ENCODE assay signal across 18 cellular contexts in genomic region chr1:15422871-15423270, GRCh38. TPM values are rescaled to one million over a fixed set of nuclear protein-coding genes. Genes with fewer than 3 reads are reported as not detected.
A peak's percentile ranks its signal among the peaks of the same experiment; 100 is the strongest.
DNase-seq lines count a peak whose midpoint lies in the region; ATAC-seq, FAIRE-seq and TF ChIP-seq lines count a peak whose summit lies in the region.
"Had no signal": no experiment of that assay in that cellular context is flagged by ENCODE, and none has a peak within 500 bp of the region (broad histone marks: within the 10 kb centered on the region; RNA-seq: fewer than 3 reads in every experiment).

No MANE protein-coding gene starts in this region.

- H3K4me1 ChIP-seq in A549 (peaks cover 72% of the 10 kb centered on the region), body of pancreas (peaks cover 84% of the 10 kb centered on the region), mucosa of rectum (ENCODE audit: control insufficient read depth in 2 of 2, insufficient read depth in 2 of 2, low read length in 2 of 2) (peaks cover 60 to 74% of the 10 kb centered on the region in 2 donors), pancreas (peaks cover 10 to 67% (median 47%) of the 10 kb centered on the region in 3 donors), suprapubic skin (peaks cover 47% of the 10 kb centered on the region)

- WGBS in A549 (ENCODE audit: missing lambda C conversion rate), result 87% methylated on average over 6 of the region's 8 CpGs
- WGBS in body of pancreas, 2 donors, result 72% methylated on average over 6 of the region's 8 CpGs; no CpG with 5 or more reads in 1 of the 2 donors
- WGBS in pancreas, 2 donors, result 57 to 72% methylated on average over 6 to 8 of the region's 8 CpGs
- whole genome bisulfite sequencing in suprapubic skin, result 90% methylated on average over 3 of the region's 8 CpGs

- intact Hi-C loops in body of pancreas (cut with DNase I) (no loop called here), pancreas (cut with DNase I) (no loop called here)

- TF ChIP-seq EP300 in A549 (IDR thresholded peaks at IDR 0.05) (no peak), suprapubic skin (IDR thresholded peaks at IDR 0.05) (no peak)

- H3K9me3 ChIP-seq in A549 (no peaks in the 10 kb centered on the region), body of pancreas (no peaks in the 10 kb centered on the region), mucosa of rectum (ENCODE audit: control insufficient read depth in 2 of 2, low read length in 2 of 2) (no peaks in the 10 kb centered on the region), pancreas (no peaks in the 10 kb centered on the region), suprapubic skin (no peaks in the 10 kb centered on the region)
- H3K9me3 ChIP-seq: Caco-2 had no signal

- no peak for TF ChIP-seq POLR2A in A549 (IDR thresholded peaks at IDR 0.05; ENCODE audit: low read length)
- TF ChIP-seq POLR2A in body of pancreas (IDR thresholded peaks at IDR 0.05), result no peak
- no peak for TF ChIP-seq POLR2A in suprapubic skin (IDR thresholded peaks at IDR 0.05)

- H3K4me3 ChIP-seq in A549 (no peak overlapping the region), body of pancreas (no peak overlapping the region), mucosa of rectum (ENCODE audit: low read length in 2 of 2) (no peak overlapping the region), pancreas (no peak overlapping the region), suprapubic skin (no peak overlapping the region)
- H3K4me3 ChIP-seq: PC-9 had no signal

- TF ChIP-seq RAD21 in A549 (conservative IDR thresholded peaks at IDR 0.05 in 1 of 2, IDR thresholded peaks at IDR 0.05 in 1 of 2), result no peak

- CTCF ChIA-PET in A549 (lab: Yijun Ruan, JAX), result interaction anchor here (1.0 to 5.5 kb wide), 5 partner anchors 9 to 139 kb away, joined by 3 to 32 read pairs (median 3); no protein-coding TSS in a partner anchor

- POLR2A ChIA-PET in A549 (lab: Yijun Ruan, JAX), result no interaction called here

- DNase-seq in A549 (ENCODE audit: low read depth in 1 of 2, low spot score in 1 of 2) (no peak), body of pancreas (peak in 3 of 4 donors; percentile 21 to 59 (median 40)), pancreas (peak in 4 of 6 donors; percentile 31 to 64 (median 51)), RCC 7860 (ENCODE audit: low spot score) (no peak), suprapubic skin (ENCODE audit: low spot score in 2 of 2) (no peak), midbrain (lab: John Stamatoyannopoulos, UW) (no peak)
- DNase-seq: 8988T, Caco-2, MM.1S, NCI-H1105 treated with DMSO at 0.1 percent for 48 hours, NCI-H187, NCI-H2171, NCI-H774, PC-9 had no signal

- peak overlapping the region; percentile 97 to 98 for H3K27ac ChIP-seq in A549
- peak overlapping the region; percentile 56 to 93 (median 91) for H3K27ac ChIP-seq in body of pancreas
- H3K27ac ChIP-seq in mucosa of rectum (ENCODE audit: low read depth in 2 of 2, low read length in 2 of 2), result peak overlapping the region; percentile 96
- H3K27ac ChIP-seq in pancreas, result peak overlapping the region in 3 of 4 donors; percentile 74 to 81 (median 80)
- no peak overlapping the region for H3K27ac ChIP-seq in suprapubic skin

- H3K36me3 ChIP-seq in body of pancreas (replicated peaks in 1 of 2; ENCODE audit: insufficient read depth in 1 of 2, low read depth in 2 of 2), result no peaks in the 10 kb centered on the region
- H3K36me3 ChIP-seq in mucosa of rectum (ENCODE audit: control insufficient read depth in 2 of 2, insufficient read depth in 2 of 2, low read length in 2 of 2), result peaks cover 20% of the 10 kb centered on the region in 2 donors
- H3K36me3 ChIP-seq in pancreas, result peaks cover 0 to 8% (median 0%) of the 10 kb centered on the region in 3 donors
- H3K36me3 ChIP-seq in suprapubic skin, result peaks cover 22% of the 10 kb centered on the region

- H3K4me2 ChIP-seq in A549, result peak overlapping the region; percentile 53; the same call in 1 of the 3 replicates

- ATAC-seq in A549 (no peak), body of pancreas (no peak), pancreas (no peak), HG03175 (IDR thresholded peaks at IDR 0.05; ENCODE audit: unreplicated experiment) (no peak)

- peak overlapping the region in 1 of 2 donors; percentile 84 for H3K9ac ChIP-seq in mucosa of rectum (ENCODE audit: low read depth in 1 of 2, low read length in 2 of 2)

- TF ChIP-seq CTCF in A549 (IDR thresholded peaks at IDR 0.05) (no peak), body of pancreas (IDR thresholded peaks at IDR 0.05) (no peak), pancreas (IDR thresholded peaks at IDR 0.05) (no peak), suprapubic skin (IDR thresholded peaks at IDR 0.05) (no peak)

- no peaks in the 10 kb centered on the region for H3K27me3 ChIP-seq in body of pancreas
- no peaks in the 10 kb centered on the region for H3K27me3 ChIP-seq in mucosa of rectum (ENCODE audit: control insufficient read depth in 2 of 2, insufficient read depth in 2 of 2, low read length in 2 of 2)
- no peaks in the 10 kb centered on the region for H3K27me3 ChIP-seq in pancreas
- no peaks in the 10 kb centered on the region for H3K27me3 ChIP-seq in suprapubic skin

- FAIRE-seq in A549 (lab: Jason Lieb, UNC) (no peak), pancreas (lab: Jason Lieb, UNC) (no peak), RCC 7860 (lab: Jason Lieb, UNC) (no peak)

TF ChIP-seq in A549, 52 proteins besides CTCF, POLR2A, EP300 and RAD21 (continues in another document):
- no peak for TF ChIP-seq JUN (IDR thresholded peaks at IDR 0.05)
- TF ChIP-seq, protein P1, sequence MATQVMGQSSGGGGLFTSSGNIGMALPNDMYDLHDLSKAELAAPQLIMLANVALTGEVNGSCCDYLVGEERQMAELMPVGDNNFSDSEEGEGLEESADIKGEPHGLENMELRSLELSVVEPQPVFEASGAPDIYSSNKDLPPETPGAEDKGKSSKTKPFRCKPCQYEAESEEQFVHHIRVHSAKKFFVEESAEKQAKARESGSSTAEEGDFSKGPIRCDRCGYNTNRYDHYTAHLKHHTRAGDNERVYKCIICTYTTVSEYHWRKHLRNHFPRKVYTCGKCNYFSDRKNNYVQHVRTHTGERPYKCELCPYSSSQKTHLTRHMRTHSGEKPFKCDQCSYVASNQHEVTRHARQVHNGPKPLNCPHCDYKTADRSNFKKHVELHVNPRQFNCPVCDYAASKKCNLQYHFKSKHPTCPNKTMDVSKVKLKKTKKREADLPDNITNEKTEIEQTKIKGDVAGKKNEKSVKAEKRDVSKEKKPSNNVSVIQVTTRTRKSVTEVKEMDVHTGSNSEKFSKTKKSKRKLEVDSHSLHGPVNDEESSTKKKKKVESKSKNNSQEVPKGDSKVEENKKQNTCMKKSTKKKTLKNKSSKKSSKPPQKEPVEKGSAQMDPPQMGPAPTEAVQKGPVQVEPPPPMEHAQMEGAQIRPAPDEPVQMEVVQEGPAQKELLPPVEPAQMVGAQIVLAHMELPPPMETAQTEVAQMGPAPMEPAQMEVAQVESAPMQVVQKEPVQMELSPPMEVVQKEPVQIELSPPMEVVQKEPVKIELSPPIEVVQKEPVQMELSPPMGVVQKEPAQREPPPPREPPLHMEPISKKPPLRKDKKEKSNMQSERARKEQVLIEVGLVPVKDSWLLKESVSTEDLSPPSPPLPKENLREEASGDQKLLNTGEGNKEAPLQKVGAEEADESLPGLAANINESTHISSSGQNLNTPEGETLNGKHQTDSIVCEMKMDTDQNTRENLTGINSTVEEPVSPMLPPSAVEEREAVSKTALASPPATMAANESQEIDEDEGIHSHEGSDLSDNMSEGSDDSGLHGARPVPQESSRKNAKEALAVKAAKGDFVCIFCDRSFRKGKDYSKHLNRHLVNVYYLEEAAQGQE (IDR thresholded peaks at IDR 0.05), result no peak
- no peak for TF ChIP-seq HDAC2 (IDR thresholded peaks at IDR 0.05)
- no peak for TF ChIP-seq JUNB (IDR thresholded peaks at IDR 0.05)

RNA-seq across cellular contexts. Expression of gene EFHD2, which starts 13.2 kb away (rescaled TPM):
- polyA plus RNA-seq in A549 (2011; rRNA removed), result 26.5 and 33.1 TPM in 2 replicates
- polyA plus RNA-seq in A549 (2012; cell fraction: cytosol; rRNA removed), result 138 and 184 TPM in 2 replicates
- 145 and 165 TPM in 2 replicates for polyA plus RNA-seq in A549 (2012; cell fraction: nucleus; rRNA removed)
- 96.2 to 127 TPM (median 108 TPM) in 3 replicates for polyA plus RNA-seq in A549 (2017; fragmentation: RNase III; extraction: RNeasy Plus Mini Kit Qiagen cat#74134 plus additional on column Dnase treatment)
- polyA minus RNA-seq in A549 (2011; rRNA and poly(A)+ RNA removed), result 10.8 and 19.0 TPM in 2 replicates
- total RNA-seq in body of pancreas, result 10 to 100 TPM; 56.7 to 78.6 TPM
- 10 to 100 TPM; 35.9 to 43.6 (median 38.8) TPM for total RNA-seq in pancreas
- 10 to 100 TPM; 30.5 to 47.4 TPM for polyA plus RNA-seq in pancreas
- 10 to 100 TPM; 43.5 to 54.4 (median 49.9) TPM for total RNA-seq in suprapubic skin

RNA-seq across cellular contexts. Expression of gene CTRC, which starts 15.4 kb away (rescaled TPM):
- polyA plus RNA-seq in A549 (2011; rRNA removed) (0.14 and 0.52 TPM in 2 replicates), A549 (2017; fragmentation: RNase III; extraction: RNeasy Plus Mini Kit Qiagen cat#74134 plus additional on column Dnase treatment) (0.14 to 0.25 TPM (median 0.18 TPM) in 3 replicates), pancreas (1,000 to 10,000 TPM; 3,972 to 5,613 TPM)
- 0.03 TPM in 2 replicates for polyA plus RNA-seq in A549 (2012; cell fraction: cytosol; rRNA removed)
- polyA plus RNA-seq in A549 (2012; cell fraction: nucleus; rRNA removed), result 1.5 and 2.2 TPM in 2 replicates
- polyA minus RNA-seq in A549 (2011; rRNA and poly(A)+ RNA removed), result 0.04 TPM in 1 of 2 replicates, not detected in the other
- total RNA-seq in body of pancreas (over 10,000 TPM in 1 of 2 donors, 1,000 to 10,000 TPM in 1; 6,275 to 13,040 TPM), pancreas (over 10,000 TPM in 1 of 6 donors, 1,000 to 10,000 TPM in 5; 7,866 to 13,867 (median 8,408) TPM), suprapubic skin (1 to 10 TPM in 2 of 4 donors, not detected in 2; 1.5 to 2.3 TPM)
- total RNA-seq: Caco-2, NCI-H460, PC-9 had no signal

RNA-seq across cellular contexts. Expression of gene CELA2A, which starts 33.7 kb away (rescaled TPM):
- not detected in 2 replicates for polyA plus RNA-seq in A549 (2011; rRNA removed)
- not detected in 2 replicates for polyA plus RNA-seq in A549 (2012; cell fraction: cytosol; rRNA removed)
- polyA plus RNA-seq in A549 (2012; cell fraction: nucleus; rRNA removed), result not detected in 2 replicates
- polyA plus RNA-seq in A549 (2017; fragmentation: RNase III; extraction: RNeasy Plus Mini Kit Qiagen cat#74134 plus additional on column Dnase treatment), result not detected in 3 replicates
- polyA minus RNA-seq in A549 (2011; rRNA and poly(A)+ RNA removed), result not detected in 2 replicates
- over 10,000 TPM in 1 of 2 donors, 1,000 to 10,000 TPM in 1; 4,384 to 21,046 TPM for total RNA-seq in body of pancreas
- over 10,000 TPM in 2 of 6 donors, 1,000 to 10,000 TPM in 3, 100 to 1,000 TPM in 1; 360 to 20,184 (median 5,030) TPM for total RNA-seq in pancreas
- polyA plus RNA-seq in pancreas, result 1,000 to 10,000 TPM; 2,295 to 3,502 TPM
- total RNA-seq in suprapubic skin, result not detected
- total RNA-seq: Caco-2, H4, NCI-H460, PC-9 had no signal

RNA-seq across cellular contexts. Expression of gene CELA2B, which starts 53.0 kb away (rescaled TPM):
- polyA plus RNA-seq in A549 (2011; rRNA removed) (not detected in 2 replicates), A549 (2017; fragmentation: RNase III; extraction: RNeasy Plus Mini Kit Qiagen cat#74134 plus additional on column Dnase treatment) (not detected in 3 replicates), pancreas (100 to 1,000 TPM; 186 to 203 TPM)
- not detected in 2 replicates for polyA plus RNA-seq in A549 (2012; cell fraction: cytosol; rRNA removed)
- polyA plus RNA-seq in A549 (2012; cell fraction: nucleus; rRNA removed), result 0.11 and 0.16 TPM in 2 replicates
- not detected in 2 replicates for polyA minus RNA-seq in A549 (2011; rRNA and poly(A)+ RNA removed)
- total RNA-seq in body of pancreas (1,000 to 10,000 TPM in 1 of 2 donors, 100 to 1,000 TPM in 1; 333 to 1,481 TPM), pancreas (1,000 to 10,000 TPM in 2 of 6 donors, 100 to 1,000 TPM in 4; 310 to 2,290 (median 800) TPM), suprapubic skin (not detected)
- total RNA-seq: Caco-2, H4, NCI-H460, PC-9 had no signal

Comparison
In these comparisons a context has a peak if more than half of its experiments do, and no peak if none do; other contexts are left out.
1. DNase-seq: peak in body of pancreas (3 of 4) and pancreas (4 of 6); none in A549 (0 of 2), RCC 7860 (single experiment), suprapubic skin (0 of 2) and midbrain (single experiment).
2. RNA of gene CTRC, which starts 15.4 kb away (total RNA-seq): 6,275 to 13,040 TPM in body of pancreas and 7,866 to 13,867 TPM in pancreas; 1.5 to 2.3 TPM in suprapubic skin; every median in the first group is over 1,000 times any median in the second.
3. RNA of gene CELA2A, which starts 33.7 kb away (total RNA-seq): 4,384 to 21,046 TPM in body of pancreas and 360 to 20,184 TPM in pancreas; not detected in suprapubic skin; every median in the first group is over 100 times any median in the second.